8 cellular contexts compared by ENCODE assay signal in the genomic region with DNA sequence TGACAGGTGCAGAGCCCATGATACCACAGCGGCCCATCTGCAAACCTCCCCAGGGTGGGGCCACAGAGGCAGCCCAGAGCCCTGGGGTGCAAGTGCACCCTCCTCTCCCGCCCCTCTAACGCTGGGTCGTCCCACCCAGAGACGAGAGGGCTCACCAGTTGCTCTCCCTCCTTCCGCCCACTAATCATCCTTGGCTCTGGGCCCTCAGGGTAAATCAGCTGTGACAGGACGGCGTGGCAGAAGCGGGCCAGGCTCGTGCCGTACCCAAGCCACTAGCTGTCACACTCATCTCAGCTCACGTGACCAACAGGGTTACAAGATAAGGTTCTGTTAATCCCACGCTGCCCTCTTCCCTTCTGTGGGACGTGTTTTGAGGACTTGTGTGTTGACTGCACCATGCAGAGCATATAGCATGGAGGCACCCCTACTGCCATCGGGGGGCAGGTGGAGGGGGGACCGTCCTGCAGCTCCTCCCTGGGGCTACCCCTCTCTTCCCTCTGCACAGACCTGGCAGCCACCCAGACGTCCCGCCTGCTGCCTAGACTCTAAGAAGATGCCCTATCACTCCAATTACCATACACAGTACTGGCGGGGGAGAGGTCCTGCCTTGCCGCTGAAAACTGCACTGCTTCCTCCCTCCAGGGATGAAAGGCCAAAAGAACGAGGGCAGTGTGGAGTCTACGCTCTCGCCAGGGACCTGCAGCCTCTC. TPM values are rescaled to one million over a fixed set of nuclear protein-coding genes. Genes with fewer than 3 reads are reported as not detected.
DNase-seq lines count a peak whose midpoint lies in the region; ATAC-seq and TF ChIP-seq lines count a peak whose summit lies in the region.

No MANE protein-coding gene starts in this region.

- TF ChIP-seq CTCF in neural cell (IDR thresholded peaks at IDR 0.05; ENCODE audit: poor library complexity, severe bottlenecking), result no peak
- TF ChIP-seq CTCF in transverse colon (IDR thresholded peaks at IDR 0.05), result no peak

- TF ChIP-seq POLR2A in GM10847 (IDR thresholded peaks at IDR 0.05; ENCODE audit: extremely low read depth, insufficient read length) (peak; percentile 15), erythroblast (IDR thresholded peaks at IDR 0.05; ENCODE audit: low read length) (peak; percentile 79), transverse colon (IDR thresholded peaks at IDR 0.05) (no peak)

- H3K27me3 ChIP-seq in neural cell (ENCODE audit: insufficient read depth, low read depth, low read length), result no peaks in the 10 kb centered on the region
- H3K27me3 ChIP-seq in transverse colon, result no peaks in the 10 kb centered on the region

- H3K36me3 ChIP-seq in neural cell (ENCODE audit: insufficient read depth, low read length) (no peaks in the 10 kb centered on the region), transverse colon (no peaks in the 10 kb centered on the region)

- H3K4me3 ChIP-seq in neural cell (ENCODE audit: low read length) (peak overlapping the region; percentile 85), transverse colon (peak overlapping the region in 3 of 4 donors; percentile 75 to 82 (median 81))

- TF ChIP-seq EP300 in neural cell (conservative IDR thresholded peaks at IDR 0.05; ENCODE audit: poor library complexity, severe bottlenecking) (no peak), transverse colon (IDR thresholded peaks at IDR 0.05; ENCODE audit: low read depth) (no peak)

- peak overlapping the region; percentile 57 for H3K4me2 ChIP-seq in neural cell (ENCODE audit: low read length)

- H2AFZ ChIP-seq in neural cell (ENCODE audit: low read depth, low read length), result no peak overlapping the region

- H3K9me3 ChIP-seq in neural cell (ENCODE audit: low read length) (no peaks in the 10 kb centered on the region), transverse colon (no peaks in the 10 kb centered on the region)

- intact Hi-C loops in transverse colon (cut with DNase I; ENCODE audit: low total_unique reads), result no loop called here

- 5% methylated on average over 18 of the region's 23 CpGs; no CpG with 5 or more reads in 1 of the 2 donors for WGBS in transverse colon (ENCODE audit: low coverage in 1 of 2), 2 donors

- no peaks in the 10 kb centered on the region for H3F3A ChIP-seq in neural cell (ENCODE audit: insufficient read depth, low read length, poor library complexity, severe bottlenecking)

- in situ Hi-C loops in transverse colon (cut with MboI; ENCODE audit: low pct_ligation_motif_present in 1 of 4, low pct_unique_long_range_greater_than_20kb in 1 of 4, low sequenced_read_pairs in 3 of 4), result no loop called here

- H3K27ac ChIP-seq in neural cell (ENCODE audit: low read length) (no peak overlapping the region), transverse colon (peak overlapping the region; percentile 73 to 82 (median 76))

- peaks cover 8 to 50% (median 39%) of the 10 kb centered on the region in 4 donors for H3K4me1 ChIP-seq in transverse colon

- peaks cover 11% of the 10 kb centered on the region for H3K79me2 ChIP-seq in neural cell (replicated peaks; ENCODE audit: insufficient read depth, low read length)

- no peak for TF ChIP-seq RAD21 in neural cell (conservative IDR thresholded peaks at IDR 0.05)

- H3K9me2 ChIP-seq in neural cell (ENCODE audit: insufficient read depth, low read length), result no peaks in the 10 kb centered on the region

- peak; percentile 27 for ATAC-seq in HG02798 (IDR thresholded peaks at IDR 0.05; ENCODE audit: poor library complexity, unreplicated experiment)

- peak; percentile 93 for DNase-seq in NCI-H82 (lab: John Stamatoyannopoulos, UW)
- DNase-seq in activated CD8-positive, alpha-beta memory T cell treated with anti-CD3 and anti-CD28 coated beads, Interleukin-2, amount 50 U/mL, for 1 hour (ENCODE audit: extremely low read depth), result peak; percentile 29
- DNase-seq in erythroblast (lab: John Stamatoyannopoulos, UW), result peak; percentile 92 to 93
- peak; percentile 71 for DNase-seq in transverse colon
- no peak for DNase-seq in HuH-7.5 (ENCODE audit: low spot score)

- peaks cover 8% of the 10 kb centered on the region for H4K20me1 ChIP-seq in neural cell (ENCODE audit: insufficient read depth)

- H3K9ac ChIP-seq in neural cell (ENCODE audit: low read length), result peak overlapping the region; percentile 67

TF ChIP-seq in neural cell, 6 proteins besides CTCF, POLR2A, EP300 and RAD21:
- TF ChIP-seq, protein P1, sequence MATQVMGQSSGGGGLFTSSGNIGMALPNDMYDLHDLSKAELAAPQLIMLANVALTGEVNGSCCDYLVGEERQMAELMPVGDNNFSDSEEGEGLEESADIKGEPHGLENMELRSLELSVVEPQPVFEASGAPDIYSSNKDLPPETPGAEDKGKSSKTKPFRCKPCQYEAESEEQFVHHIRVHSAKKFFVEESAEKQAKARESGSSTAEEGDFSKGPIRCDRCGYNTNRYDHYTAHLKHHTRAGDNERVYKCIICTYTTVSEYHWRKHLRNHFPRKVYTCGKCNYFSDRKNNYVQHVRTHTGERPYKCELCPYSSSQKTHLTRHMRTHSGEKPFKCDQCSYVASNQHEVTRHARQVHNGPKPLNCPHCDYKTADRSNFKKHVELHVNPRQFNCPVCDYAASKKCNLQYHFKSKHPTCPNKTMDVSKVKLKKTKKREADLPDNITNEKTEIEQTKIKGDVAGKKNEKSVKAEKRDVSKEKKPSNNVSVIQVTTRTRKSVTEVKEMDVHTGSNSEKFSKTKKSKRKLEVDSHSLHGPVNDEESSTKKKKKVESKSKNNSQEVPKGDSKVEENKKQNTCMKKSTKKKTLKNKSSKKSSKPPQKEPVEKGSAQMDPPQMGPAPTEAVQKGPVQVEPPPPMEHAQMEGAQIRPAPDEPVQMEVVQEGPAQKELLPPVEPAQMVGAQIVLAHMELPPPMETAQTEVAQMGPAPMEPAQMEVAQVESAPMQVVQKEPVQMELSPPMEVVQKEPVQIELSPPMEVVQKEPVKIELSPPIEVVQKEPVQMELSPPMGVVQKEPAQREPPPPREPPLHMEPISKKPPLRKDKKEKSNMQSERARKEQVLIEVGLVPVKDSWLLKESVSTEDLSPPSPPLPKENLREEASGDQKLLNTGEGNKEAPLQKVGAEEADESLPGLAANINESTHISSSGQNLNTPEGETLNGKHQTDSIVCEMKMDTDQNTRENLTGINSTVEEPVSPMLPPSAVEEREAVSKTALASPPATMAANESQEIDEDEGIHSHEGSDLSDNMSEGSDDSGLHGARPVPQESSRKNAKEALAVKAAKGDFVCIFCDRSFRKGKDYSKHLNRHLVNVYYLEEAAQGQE (IDR thresholded peaks at IDR 0.05; ENCODE audit: borderline replicate concordance), result no peak
- TF ChIP-seq MXI1 (conservative IDR thresholded peaks at IDR 0.05; ENCODE audit: poor library complexity, severe bottlenecking), result no peak

RNA-seq across cellular contexts. Expression of a gene that starts 0.5 kb away (rescaled TPM):
- 16.3 and 22.4 TPM in 2 replicates for polyA plus RNA-seq in neural cell
- polyA minus RNA-seq in neural cell, result 15.4 and 21.2 TPM in 2 replicates
- total RNA-seq in transverse colon, result 10 to 100 TPM; 19.1 to 74.1 (median 21.3) TPM
